1 cellular context compared by ENCODE assay signal in the genomic region with DNA sequence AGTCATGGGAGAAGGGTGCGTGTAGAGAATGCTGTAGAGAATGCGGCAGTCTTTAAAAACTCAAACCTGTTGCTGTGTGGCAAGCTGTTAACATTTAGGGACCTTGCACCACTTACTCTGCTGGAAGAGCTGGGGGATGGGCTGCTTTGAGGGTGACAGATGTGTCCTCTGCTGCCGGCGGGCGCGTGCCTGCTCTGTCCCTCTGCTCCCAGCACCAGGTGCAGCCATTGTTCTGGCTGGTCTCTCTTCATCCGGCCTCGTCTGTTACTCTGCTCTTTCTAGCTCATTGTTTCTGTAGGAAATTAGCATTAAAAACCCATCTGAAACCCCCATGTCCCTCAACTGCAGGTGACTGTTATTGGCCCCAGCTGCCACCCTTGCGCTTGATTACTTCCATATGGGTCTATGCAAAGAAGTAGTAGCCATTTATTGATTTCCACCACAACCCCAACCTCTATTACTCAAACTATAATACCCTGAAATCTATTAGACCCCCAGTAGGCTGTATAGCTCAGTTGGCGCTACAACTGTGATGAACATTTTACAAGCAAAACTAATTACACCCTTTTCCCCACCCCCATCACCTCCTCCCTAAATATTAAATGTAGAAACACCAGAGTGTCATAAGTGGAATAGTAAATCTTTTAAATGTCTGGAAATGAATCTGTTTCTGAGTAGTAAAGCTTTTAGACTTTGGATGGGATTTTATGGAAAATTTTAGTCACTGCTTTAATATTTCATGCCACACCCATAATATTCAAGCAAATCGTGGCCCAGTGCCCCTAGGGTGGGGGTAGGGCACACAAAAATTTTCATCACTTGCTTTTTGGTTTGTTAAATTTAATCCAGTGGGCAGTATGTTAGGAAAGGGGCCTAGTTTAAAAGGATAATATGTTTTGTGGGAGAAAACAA.
TF ChIP-seq lines count a peak whose summit lies in the region.

No MANE protein-coding gene starts in this region.

TF ChIP-seq in GM12878, 131 proteins besides CTCF, POLR2A, EP300 and RAD21 (continued from another document):
- TF ChIP-seq, protein P1, sequence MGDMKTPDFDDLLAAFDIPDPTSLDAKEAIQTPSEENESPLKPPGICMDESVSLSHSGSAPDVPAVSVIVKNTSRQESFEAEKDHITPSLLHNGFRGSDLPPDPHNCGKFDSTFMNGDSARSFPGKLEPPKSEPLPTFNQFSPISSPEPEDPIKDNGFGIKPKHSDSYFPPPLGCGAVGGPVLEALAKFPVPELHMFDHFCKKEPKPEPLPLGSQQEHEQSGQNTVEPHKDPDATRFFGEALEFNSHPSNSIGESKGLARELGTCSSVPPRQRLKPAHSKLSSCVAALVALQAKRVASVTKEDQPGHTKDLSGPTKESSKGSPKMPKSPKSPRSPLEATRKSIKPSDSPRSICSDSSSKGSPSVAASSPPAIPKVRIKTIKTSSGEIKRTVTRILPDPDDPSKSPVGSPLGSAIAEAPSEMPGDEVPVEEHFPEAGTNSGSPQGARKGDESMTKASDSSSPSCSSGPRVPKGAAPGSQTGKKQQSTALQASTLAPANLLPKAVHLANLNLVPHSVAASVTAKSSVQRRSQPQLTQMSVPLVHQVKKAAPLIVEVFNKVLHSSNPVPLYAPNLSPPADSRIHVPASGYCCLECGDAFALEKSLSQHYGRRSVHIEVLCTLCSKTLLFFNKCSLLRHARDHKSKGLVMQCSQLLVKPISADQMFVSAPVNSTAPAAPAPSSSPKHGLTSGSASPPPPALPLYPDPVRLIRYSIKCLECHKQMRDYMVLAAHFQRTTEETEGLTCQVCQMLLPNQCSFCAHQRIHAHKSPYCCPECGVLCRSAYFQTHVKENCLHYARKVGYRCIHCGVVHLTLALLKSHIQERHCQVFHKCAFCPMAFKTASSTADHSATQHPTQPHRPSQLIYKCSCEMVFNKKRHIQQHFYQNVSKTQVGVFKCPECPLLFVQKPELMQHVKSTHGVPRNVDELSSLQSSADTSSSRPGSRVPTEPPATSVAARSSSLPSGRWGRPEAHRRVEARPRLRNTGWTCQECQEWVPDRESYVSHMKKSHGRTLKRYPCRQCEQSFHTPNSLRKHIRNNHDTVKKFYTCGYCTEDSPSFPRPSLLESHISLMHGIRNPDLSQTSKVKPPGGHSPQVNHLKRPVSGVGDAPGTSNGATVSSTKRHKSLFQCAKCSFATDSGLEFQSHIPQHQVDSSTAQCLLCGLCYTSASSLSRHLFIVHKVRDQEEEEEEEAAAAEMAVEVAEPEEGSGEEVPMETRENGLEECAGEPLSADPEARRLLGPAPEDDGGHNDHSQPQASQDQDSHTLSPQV (IDR thresholded peaks at IDR 0.05): no peak
- TF ChIP-seq YY1 (IDR thresholded peaks at IDR 0.05; ENCODE audit: low read depth, low read length): 0 out of 2 replicates have a peak, but pooled peaks have one; percentile 29
